In genomic region chr13:102651392-102651791, GRCh38 we compare ENCODE assay signal across 15 cellular contexts. TPM values are rescaled to one million over a fixed set of nuclear protein-coding genes. Genes with fewer than 3 reads are reported as not detected.
DNase-seq lines count a peak whose midpoint lies in the region; ATAC-seq and TF ChIP-seq lines count a peak whose summit lies in the region.
"Had no signal": no experiment of that assay in that cellular context is flagged by ENCODE, and none has a peak within 500 bp of the region (broad histone marks: within the 10 kb centered on the region; RNA-seq: fewer than 3 reads in every experiment).

No MANE protein-coding gene starts in this region.

- POLR2A ChIA-PET in PC-3 (lab: Charles Lee; ENCODE audit: unreplicated experiment): no interaction called here

- DNase-seq in GM03348 (ENCODE audit: low spot score): peak; percentile 23
- peak; percentile 59 for DNase-seq in PC-3
- peak; percentile 11 to 62 for DNase-seq in dermis microvascular lymphatic vessel endothelial cell (ENCODE audit: low read depth in 2 of 2)
- no peak for DNase-seq in osteocyte (ENCODE audit: extremely low spot score, unreplicated experiment)
- no peak for DNase-seq in NCI-H524 (lab: John Stamatoyannopoulos, UW)
- no peak for DNase-seq in stimulated activated CD4-positive, alpha-beta T cell treated with anti-CD3 and anti-CD28 coated beads, Interleukin-2, amount 100 ng/mL, for 24 hours
- DNase-seq in activated CD8-positive, alpha-beta memory T cell treated with anti-CD3 and anti-CD28 coated beads, Interleukin-2, amount 10 ng/mL, durations not matched to agents 7 days and 5 days: no peak
- DNase-seq in hippocampal formation (lab: John Stamatoyannopoulos, UW): no peak
- DNase-seq: activated CD8-positive, alpha-beta memory T cell treated with anti-CD3 and anti-CD28 coated beads, Interleukin-2, amount 50 U/mL, for 4 hours; NCI-H1694 treated with DMSO at 0.1 percent for 48 hours; NCI-H82; sigmoid colon; SJCRH30 had no signal

- no peak overlapping the region for H3K4me2 ChIP-seq in PC-3 (ENCODE audit: low read length)

- no peak overlapping the region for H3K9ac ChIP-seq in PC-3 (ENCODE audit: low read length)

- no peak overlapping the region for H3K4me3 Mint-ChIP-seq in osteocyte (ENCODE audit: unreplicated experiment)
- no peak overlapping the region for H3K4me3 Mint-ChIP-seq in activated CD8-positive, alpha-beta memory T cell treated with anti-CD3 and anti-CD28 coated beads, Interleukin-2, amount 10 ng/mL, durations not matched to agents 7 days and 5 days
- H3K4me3 Mint-ChIP-seq: CD14-positive monocyte, nephron had no signal

- H3K4me3 ChIP-seq in PC-3 (ENCODE audit: low read length): no peak overlapping the region
- H3K4me3 ChIP-seq: sigmoid colon, SJCRH30 had no signal

- H3K9me3 ChIP-seq in PC-3 (ENCODE audit: low read length): no peaks in the 10 kb centered on the region
- H3K9me3 ChIP-seq: sigmoid colon, SJCRH30 had no signal

- peaks cover 8% of the 10 kb centered on the region; the same call in 1 of the 2 replicates for H3K4me1 ChIP-seq in PC-3 (ENCODE audit: insufficient read depth, low read length)

- H3K9me2 ChIP-seq in PC-3 (replicated peaks; ENCODE audit: low read length): no peaks in the 10 kb centered on the region

- peak overlapping the region; percentile 61 for H3K27ac Mint-ChIP-seq in osteocyte (ENCODE audit: unreplicated experiment)
- no peak overlapping the region for H3K27ac Mint-ChIP-seq in activated CD8-positive, alpha-beta memory T cell treated with anti-CD3 and anti-CD28 coated beads, Interleukin-2, amount 10 ng/mL, durations not matched to agents 7 days and 5 days
- H3K27ac Mint-ChIP-seq: CD14-positive monocyte, nephron had no signal

- H3K36me3 Mint-ChIP-seq in osteocyte (ENCODE audit: unreplicated experiment): peaks cover 29% of the 10 kb centered on the region
- peaks cover 29% of the 10 kb centered on the region for H3K36me3 Mint-ChIP-seq in activated CD8-positive, alpha-beta memory T cell treated with anti-CD3 and anti-CD28 coated beads, Interleukin-2, amount 10 ng/mL, durations not matched to agents 7 days and 5 days

- H3K4me1 Mint-ChIP-seq in osteocyte (ENCODE audit: unreplicated experiment): peaks cover 24% of the 10 kb centered on the region
- H3K4me1 Mint-ChIP-seq in activated CD8-positive, alpha-beta memory T cell treated with anti-CD3 and anti-CD28 coated beads, Interleukin-2, amount 10 ng/mL, durations not matched to agents 7 days and 5 days: peaks cover 3% of the 10 kb centered on the region
- H3K4me1 Mint-ChIP-seq: CD14-positive monocyte, nephron had no signal

- no peak overlapping the region for H3K27ac ChIP-seq in PC-3 (ENCODE audit: low read length)

- intact Hi-C loops in PC-3 (cut with micrococcal nuclease): loop anchor here (1.0 to 5.0 kb wide), 3 partner anchors 54 to 74 kb away; partner anchors contain the start of gene TPP2

- BruUV-seq in PC-3 (replicated peaks; lab: Mats Ljungman, UMichigan): no TSS peak

- H3K27me3 Mint-ChIP-seq in osteocyte (ENCODE audit: unreplicated experiment): no peaks in the 10 kb centered on the region
- no peaks in the 10 kb centered on the region for H3K27me3 Mint-ChIP-seq in activated CD8-positive, alpha-beta memory T cell treated with anti-CD3 and anti-CD28 coated beads, Interleukin-2, amount 10 ng/mL, durations not matched to agents 7 days and 5 days

- no peaks in the 10 kb centered on the region for H3K27me3 ChIP-seq in PC-3 (ENCODE audit: low read length)
- H3K27me3 ChIP-seq: sigmoid colon, SJCRH30 had no signal

- peaks cover 23% of the 10 kb centered on the region for H3K36me3 ChIP-seq in PC-3 (ENCODE audit: low read depth, low read length)

- CTCF ChIA-PET in PC-3 (lab: Charles Lee): no interaction called here
- CTCF ChIA-PET in activated CD8-positive, alpha-beta memory T cell treated with anti-CD3 and anti-CD28 coated beads, Interleukin-2, amount 10 ng/mL, durations not matched to agents 7 days and 5 days (lab: Charles Lee): interaction anchor here (1.5 to 1.7 kb wide), 2 partner anchors 9 to 13 kb away, joined by 4 to 5 read pairs; no protein-coding TSS in a partner anchor

- H2AFZ ChIP-seq in PC-3 (ENCODE audit: low read length): no peak overlapping the region

- no peaks in the 10 kb centered on the region for H3F3A ChIP-seq in PC-3 (ENCODE audit: low read length, unreplicated experiment)

- no peak for TF ChIP-seq CTCF in PC-3 (conservative IDR thresholded peaks at IDR 0.05; ENCODE audit: low read depth, low read length)
- no peak for TF ChIP-seq CTCF in osteocyte (IDR thresholded peaks at IDR 0.05)

- H3K79me2 ChIP-seq in PC-3 (ENCODE audit: low read length): no peaks in the 10 kb centered on the region

- ATAC-seq in PC-3: peak; percentile 71
- no peak for ATAC-seq in activated CD8-positive, alpha-beta memory T cell treated with anti-CD3 and anti-CD28 coated beads, Interleukin-2, amount 10 ng/mL, durations not matched to agents 7 days and 5 days

- H3K9me3 Mint-ChIP-seq in osteocyte (ENCODE audit: unreplicated experiment): no peaks in the 10 kb centered on the region
- no peaks in the 10 kb centered on the region for H3K9me3 Mint-ChIP-seq in activated CD8-positive, alpha-beta memory T cell treated with anti-CD3 and anti-CD28 coated beads, Interleukin-2, amount 10 ng/mL, durations not matched to agents 7 days and 5 days (ENCODE audit: low read depth)
- H3K9me3 Mint-ChIP-seq: nephron had no signal

- H4K20me1 ChIP-seq in PC-3 (ENCODE audit: low read length): no peaks in the 10 kb centered on the region

RNA-seq across cellular contexts. Expression of gene METTL21C, which starts 43.5 kb away (rescaled TPM):
- total RNA-seq in PC-3 (2014; rRNA removed) (not detected in 2 replicates), dermis microvascular lymphatic vessel endothelial cell (not detected in 2 replicates), osteocyte (not detected in 2 replicates)
- total RNA-seq in activated CD8-positive, alpha-beta memory T cell treated with anti-CD3 and anti-CD28 coated beads, Interleukin-2, amount 10 ng/mL, durations not matched to agents 7 days and 5 days: not detected
- total RNA-seq: SJCRH30 had no signal

RNA-seq across cellular contexts. Expression of gene TPP2, which starts 54.6 kb away (rescaled TPM):
- 16.1 and 30.4 TPM in 2 replicates for total RNA-seq in PC-3 (2014; rRNA removed)
- total RNA-seq in dermis microvascular lymphatic vessel endothelial cell: 36.8 and 39.5 TPM in 2 replicates
- total RNA-seq in osteocyte: 44.9 and 47.5 TPM in 2 replicates
- 10 to 100 TPM; 74.8 to 95.7 TPM for total RNA-seq in activated CD8-positive, alpha-beta memory T cell treated with anti-CD3 and anti-CD28 coated beads, Interleukin-2, amount 10 ng/mL, durations not matched to agents 7 days and 5 days

Comparison
In these comparisons a context has a peak if more than half of its experiments do, and no peak if none do; other contexts are left out.
1. DNase-seq: peak in GM03348 (single experiment), PC-3 (single experiment) and dermis microvascular lymphatic vessel endothelial cell (2 of 2); none in osteocyte (single experiment), NCI-H524 (0 of 2), stimulated activated CD4-positive, alpha-beta T cell treated with anti-CD3 and anti-CD28 coated beads, Interleukin-2, amount 100 ng/mL, for 24 hours (0 of 2), activated CD8-positive, alpha-beta memory T cell treated with anti-CD3 and anti-CD28 coated beads, Interleukin-2, amount 10 ng/mL, durations not matched to agents 7 days and 5 days (single experiment) and hippocampal formation (0 of 2).